2 cellular contexts compared by ENCODE assay signal in genomic region chr3:189773056-189773455, GRCh38.
TF ChIP-seq lines count a peak whose summit lies in the region.

No MANE protein-coding gene starts in this region.

TF ChIP-seq in HEK293T, 16 proteins besides CTCF, POLR2A, EP300 and RAD21 (continued from another document):
- TF ChIP-seq FOXM1 (IDR thresholded peaks at IDR 0.05; ENCODE audit: borderline replicate concordance): no peak
- no peak for TF ChIP-seq LEF1 (IDR thresholded peaks at IDR 0.05; ENCODE audit: borderline replicate concordance)
- no peak for TF ChIP-seq FOXA1 (IDR thresholded peaks at IDR 0.05)
- TF ChIP-seq ZNF384 (IDR thresholded peaks at IDR 0.05): no peak
- no peak for TF ChIP-seq SP1 (IDR thresholded peaks at IDR 0.05)

TF ChIP-seq in WTC11, 78 proteins besides CTCF, POLR2A, EP300 and RAD21 (continued from another document):
- TF ChIP-seq, protein P1, sequence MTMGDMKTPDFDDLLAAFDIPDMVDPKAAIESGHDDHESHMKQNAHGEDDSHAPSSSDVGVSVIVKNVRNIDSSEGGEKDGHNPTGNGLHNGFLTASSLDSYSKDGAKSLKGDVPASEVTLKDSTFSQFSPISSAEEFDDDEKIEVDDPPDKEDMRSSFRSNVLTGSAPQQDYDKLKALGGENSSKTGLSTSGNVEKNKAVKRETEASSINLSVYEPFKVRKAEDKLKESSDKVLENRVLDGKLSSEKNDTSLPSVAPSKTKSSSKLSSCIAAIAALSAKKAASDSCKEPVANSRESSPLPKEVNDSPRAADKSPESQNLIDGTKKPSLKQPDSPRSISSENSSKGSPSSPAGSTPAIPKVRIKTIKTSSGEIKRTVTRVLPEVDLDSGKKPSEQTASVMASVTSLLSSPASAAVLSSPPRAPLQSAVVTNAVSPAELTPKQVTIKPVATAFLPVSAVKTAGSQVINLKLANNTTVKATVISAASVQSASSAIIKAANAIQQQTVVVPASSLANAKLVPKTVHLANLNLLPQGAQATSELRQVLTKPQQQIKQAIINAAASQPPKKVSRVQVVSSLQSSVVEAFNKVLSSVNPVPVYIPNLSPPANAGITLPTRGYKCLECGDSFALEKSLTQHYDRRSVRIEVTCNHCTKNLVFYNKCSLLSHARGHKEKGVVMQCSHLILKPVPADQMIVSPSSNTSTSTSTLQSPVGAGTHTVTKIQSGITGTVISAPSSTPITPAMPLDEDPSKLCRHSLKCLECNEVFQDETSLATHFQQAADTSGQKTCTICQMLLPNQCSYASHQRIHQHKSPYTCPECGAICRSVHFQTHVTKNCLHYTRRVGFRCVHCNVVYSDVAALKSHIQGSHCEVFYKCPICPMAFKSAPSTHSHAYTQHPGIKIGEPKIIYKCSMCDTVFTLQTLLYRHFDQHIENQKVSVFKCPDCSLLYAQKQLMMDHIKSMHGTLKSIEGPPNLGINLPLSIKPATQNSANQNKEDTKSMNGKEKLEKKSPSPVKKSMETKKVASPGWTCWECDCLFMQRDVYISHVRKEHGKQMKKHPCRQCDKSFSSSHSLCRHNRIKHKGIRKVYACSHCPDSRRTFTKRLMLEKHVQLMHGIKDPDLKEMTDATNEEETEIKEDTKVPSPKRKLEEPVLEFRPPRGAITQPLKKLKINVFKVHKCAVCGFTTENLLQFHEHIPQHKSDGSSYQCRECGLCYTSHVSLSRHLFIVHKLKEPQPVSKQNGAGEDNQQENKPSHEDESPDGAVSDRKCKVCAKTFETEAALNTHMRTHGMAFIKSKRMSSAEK (CRISPR knock-in tag; IDR thresholded peaks at IDR 0.05; ENCODE audit: borderline replicate concordance): no peak
- TF ChIP-seq USF2 (CRISPR knock-in tag; IDR thresholded peaks at IDR 0.05) (no peak), HMGA2 (CRISPR knock-in tag; IDR thresholded peaks at IDR 0.05) (no peak), JAZF1 (CRISPR knock-in tag; IDR thresholded peaks at IDR 0.05) (no peak), ERG (CRISPR knock-in tag; IDR thresholded peaks at IDR 0.05) (no peak), ATF1 (CRISPR knock-in tag; IDR thresholded peaks at IDR 0.05) (no peak), OVOL2 (CRISPR knock-in tag; IDR thresholded peaks at IDR 0.05; ENCODE audit: borderline replicate concordance) (no peak), SMAD4 (CRISPR knock-in tag; IDR thresholded peaks at IDR 0.05) (no peak), ELF4 (CRISPR knock-in tag; IDR thresholded peaks at IDR 0.05; ENCODE audit: low read depth) (no peak), ZNF219 (CRISPR knock-in tag; IDR thresholded peaks at IDR 0.05; ENCODE audit: borderline replicate concordance) (no peak), CBFB (CRISPR knock-in tag; IDR thresholded peaks at IDR 0.05; ENCODE audit: low read depth) (no peak)
- TF ChIP-seq, protein P2, sequence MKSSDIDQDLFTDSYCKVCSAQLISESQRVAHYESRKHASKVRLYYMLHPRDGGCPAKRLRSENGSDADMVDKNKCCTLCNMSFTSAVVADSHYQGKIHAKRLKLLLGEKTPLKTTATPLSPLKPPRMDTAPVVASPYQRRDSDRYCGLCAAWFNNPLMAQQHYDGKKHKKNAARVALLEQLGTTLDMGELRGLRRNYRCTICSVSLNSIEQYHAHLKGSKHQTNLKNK (CRISPR knock-in tag; IDR thresholded peaks at IDR 0.05): no peak
